ENCODE assay signal across 9 cellular contexts in genomic region chr2:168775837-168776236, GRCh38. TPM values are rescaled to one million over a fixed set of nuclear protein-coding genes. Genes with fewer than 3 reads are reported as not detected.
"Had no signal": no experiment of that assay in that cellular context is flagged by ENCODE, and none has a peak within 500 bp of the region (broad histone marks: within the 10 kb centered on the region; RNA-seq: fewer than 3 reads in every experiment).

No MANE protein-coding gene starts in this region.

- FAIRE-seq: G401.6, GM12878, GM12891, GM12892, GM18507, GM19239 had no signal

- ATAC-seq: GM12878 had no signal

- DNase-seq: GDM1, GF-D8 had no signal

- H3K4me3 ChIP-seq: GM12878 had no signal

RNA-seq across cellular contexts. Expression of gene NOSTRIN, which starts 26.6 kb away (rescaled TPM):
- total RNA-seq: G401 had no signal
